In the genomic region with DNA sequence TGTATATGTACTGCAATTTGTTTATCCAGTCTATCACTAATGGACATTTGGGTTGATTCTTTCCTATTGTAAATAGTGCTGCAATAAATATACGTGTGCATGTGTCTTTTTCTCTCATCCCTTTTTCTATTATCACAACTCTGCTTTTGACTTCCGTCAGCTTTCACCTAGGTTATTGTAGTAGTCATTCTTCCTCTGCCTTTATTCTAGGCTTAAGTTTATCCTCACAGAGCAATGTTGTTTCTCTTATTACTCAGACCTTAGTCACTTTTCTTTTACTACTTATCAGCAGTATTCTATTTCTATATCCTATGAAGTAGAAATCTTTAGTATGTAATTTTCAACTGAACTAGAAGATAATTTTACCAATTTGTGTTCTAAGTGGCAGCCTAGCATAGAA, we compare ENCODE assay signal across 24 cellular contexts.
A peak's percentile ranks its signal among the peaks of the same experiment; 100 is the strongest.
DNase-seq lines count a peak whose midpoint lies in the region; TF ChIP-seq lines count a peak whose summit lies in the region.
"Had no signal": no experiment of that assay in that cellular context is flagged by ENCODE, and none has a peak within 500 bp of the region (broad histone marks: within the 10 kb centered on the region; RNA-seq: fewer than 3 reads in every experiment).

No MANE protein-coding gene starts in this region.

- H3K9me3 ChIP-seq in mammary epithelial cell (replicated peaks; ENCODE audit: insufficient read depth, low read length), result no peaks in the 10 kb centered on the region
- no peaks in the 10 kb centered on the region for H3K9me3 ChIP-seq in breast epithelium
- no peaks in the 10 kb centered on the region for H3K9me3 ChIP-seq in adipocyte (ENCODE audit: control insufficient read depth, low read length)
- no peaks in the 10 kb centered on the region for H3K9me3 ChIP-seq in WERI-Rb-1 (ENCODE audit: severe bottlenecking)
- H3K9me3 ChIP-seq: gastrocnemius medialis, lower lobe of right lung, MG63, tibial nerve had no signal

- no peaks in the 10 kb centered on the region for H3K27me3 ChIP-seq in mammary epithelial cell (ENCODE audit: insufficient read depth, low read length)
- H3K27me3 ChIP-seq in breast epithelium, result no peaks in the 10 kb centered on the region
- H3K27me3 ChIP-seq in adipocyte (replicated peaks; ENCODE audit: control insufficient read depth, insufficient read depth, low read length), result no peaks in the 10 kb centered on the region
- no peaks in the 10 kb centered on the region for H3K27me3 ChIP-seq in WERI-Rb-1 (ENCODE audit: insufficient read depth, low read depth, severe bottlenecking)
- H3K27me3 ChIP-seq: gastrocnemius medialis, MG63, tibial nerve had no signal

- no peaks in the 10 kb centered on the region for H3K27me3 Mint-ChIP-seq in chondrocyte (ENCODE audit: low read depth)
- H3K27me3 Mint-ChIP-seq: activated CD4-positive, alpha-beta memory T cell treated with anti-CD3 and anti-CD28 coated beads for 36 hours; activated naive CD8-positive, alpha-beta T cell treated with anti-CD3 and anti-CD28 coated beads, Interleukin-2, amount 50 U/mL, for 24 hours; dendritic cell treated with granulocyte-macrophage colony-stimulating factor and Interleukin-4, amounts not matched to agents 40 ng/mL and 50 ng/mL, for 4 days; IgD-negative memory B cell had no signal

- dilution Hi-C loops in mammary epithelial cell (cut with HindIII; ENCODE audit: low sequenced_read_pairs), result no loop called here

- H3K4me1 ChIP-seq in mammary epithelial cell (ENCODE audit: insufficient read depth, low read length) (peaks cover 5% of the 10 kb centered on the region), breast epithelium (no peaks in the 10 kb centered on the region), adipocyte (ENCODE audit: control insufficient read depth, insufficient read depth, low read length) (peaks cover 22% of the 10 kb centered on the region)
- H3K4me1 ChIP-seq: gastrocnemius medialis, lower lobe of right lung, tibial nerve had no signal

- H3K79me2 ChIP-seq in mammary epithelial cell (ENCODE audit: insufficient read depth, low read length), result no peaks in the 10 kb centered on the region

- H4K20me1 ChIP-seq in mammary epithelial cell (ENCODE audit: insufficient read depth, low read length), result no peaks in the 10 kb centered on the region

- DNase-seq in mammary epithelial cell (peak; percentile 57), breast epithelium (ENCODE audit: low spot score in 2 of 2) (no peak), adipocyte (ENCODE audit: low read depth) (peak; percentile 26), fibroblast of peridontal ligament (ENCODE audit: extremely low read depth) (peak; percentile 8), WERI-Rb-1 (no peak), cerebellar nuclear complex (lab: John Stamatoyannopoulos, UW) (no peak), chondrocyte (ENCODE audit: low spot score) (no peak), NCI-H1092 treated with DMSO at 0.1 percent for 48 hours (lab: John Stamatoyannopoulos, UW) (no peak)
- DNase-seq: activated CD4-positive, alpha-beta memory T cell treated with anti-CD3 and anti-CD28 coated beads for 36 hours; activated effector memory CD4-positive, alpha-beta T cell treated with Interleukin-2 at 50 U/mL for 16 hours; activated naive CD8-positive, alpha-beta T cell treated with anti-CD3 and anti-CD28 coated beads, Interleukin-2, amount 50 U/mL, for 24 hours; COR-L47; gastrocnemius medialis; hypothalamus; lower lobe of right lung; MG63; NCI-H1436 treated with DMSO at 0.1 percent for 48 hours; NCI-H2171; NCI-H526 treated with DMSO at 0.1 percent for 48 hours; small intestine; stimulated activated naive CD4-positive, alpha-beta T cell treated with Interleukin-2 at 50 U/mL for 16 hours had no signal

- BruUV-seq in mammary epithelial cell (replicated peaks; lab: Mats Ljungman, UMichigan), result no TSS peak

- peaks cover 2% of the 10 kb centered on the region for H3K9me3 Mint-ChIP-seq in chondrocyte (ENCODE audit: low read depth)
- H3K9me3 Mint-ChIP-seq: activated naive CD8-positive, alpha-beta T cell treated with anti-CD3 and anti-CD28 coated beads, Interleukin-2, amount 50 U/mL, for 24 hours had no signal

- intact Hi-C loops in mammary epithelial cell (cut with micrococcal nuclease) (no loop called here), breast epithelium (cut with DNase I; ENCODE audit: low total_unique reads) (no loop called here)

- H3K27ac ChIP-seq in mammary epithelial cell (ENCODE audit: insufficient read depth, low read depth, low read length) (no peak overlapping the region), breast epithelium (no peak overlapping the region), WERI-Rb-1 (no peak overlapping the region)
- H3K27ac ChIP-seq: gastrocnemius medialis, lower lobe of right lung, tibial nerve had no signal

- no peak for TF ChIP-seq POLR2A in breast epithelium (IDR thresholded peaks at IDR 0.05)

- no peak overlapping the region for H3K9ac ChIP-seq in mammary epithelial cell (ENCODE audit: insufficient read depth, low read length)
- no peak overlapping the region for H3K9ac ChIP-seq in adipocyte (ENCODE audit: low read length)

- no peaks in the 10 kb centered on the region for H3K36me3 Mint-ChIP-seq in chondrocyte (ENCODE audit: low read depth)
- H3K36me3 Mint-ChIP-seq: activated CD4-positive, alpha-beta memory T cell treated with anti-CD3 and anti-CD28 coated beads for 36 hours; IgD-negative memory B cell had no signal

- no peak overlapping the region for H3K27ac Mint-ChIP-seq in chondrocyte (ENCODE audit: unreplicated experiment)
- H3K27ac Mint-ChIP-seq: activated CD4-positive, alpha-beta memory T cell treated with anti-CD3 and anti-CD28 coated beads for 36 hours; activated naive CD8-positive, alpha-beta T cell treated with anti-CD3 and anti-CD28 coated beads, Interleukin-2, amount 50 U/mL, for 24 hours; dendritic cell treated with granulocyte-macrophage colony-stimulating factor and Interleukin-4, amounts not matched to agents 40 ng/mL and 50 ng/mL, for 4 days; IgD-negative memory B cell had no signal

- no peak overlapping the region for H2AFZ ChIP-seq in mammary epithelial cell (ENCODE audit: low read depth, low read length)

- H3K4me1 Mint-ChIP-seq in chondrocyte (ENCODE audit: low read depth), result peaks cover 8% of the 10 kb centered on the region
- H3K4me1 Mint-ChIP-seq: activated naive CD8-positive, alpha-beta T cell treated with anti-CD3 and anti-CD28 coated beads, Interleukin-2, amount 50 U/mL, for 24 hours; IgD-negative memory B cell had no signal

- WGBS in mammary epithelial cell (ENCODE audit: low coverage, missing lambda C conversion rate), result 46% methylated on average over 2 of the region's 2 CpGs

- CTCF ChIA-PET in mammary epithelial cell (lab: Charles Lee; ENCODE audit: low non-redundant PET), result no interaction called here

- no peak overlapping the region for H3K4me2 ChIP-seq in mammary epithelial cell (ENCODE audit: insufficient read depth, low read depth, low read length)

- TF ChIP-seq CTCF in mammary epithelial cell (conservative IDR thresholded peaks at IDR 0.05 in 1 of 2, IDR thresholded peaks at IDR 0.05 in 1 of 2; ENCODE audit: extremely low read depth in 1 of 2, insufficient read depth in 1 of 2, low read depth in 1 of 2, low read length in 2 of 2) (no peak), breast epithelium (IDR thresholded peaks at IDR 0.05) (no peak), WERI-Rb-1 (IDR thresholded peaks at IDR 0.05; ENCODE audit: low read depth, low read length) (no peak), chondrocyte (IDR thresholded peaks at IDR 0.05) (no peak)

- H3K36me3 ChIP-seq in mammary epithelial cell (ENCODE audit: insufficient read depth, low read length), result no peaks in the 10 kb centered on the region
- no peaks in the 10 kb centered on the region for H3K36me3 ChIP-seq in breast epithelium
- no peaks in the 10 kb centered on the region for H3K36me3 ChIP-seq in adipocyte (ENCODE audit: control insufficient read depth, insufficient read depth, low read length, severe bottlenecking)
- H3K36me3 ChIP-seq in WERI-Rb-1, result no peaks in the 10 kb centered on the region
- H3K36me3 ChIP-seq: gastrocnemius medialis, lower lobe of right lung, MG63, tibial nerve had no signal

- H3K4me3 ChIP-seq in mammary epithelial cell (replicated peaks in 1 of 3; ENCODE audit: insufficient read depth in 1 of 3, low read depth in 2 of 3, low read length in 3 of 3) (no peak overlapping the region), breast epithelium (no peak overlapping the region), adipocyte (ENCODE audit: low read length) (no peak overlapping the region), WERI-Rb-1 (ENCODE audit: low read depth, low read length) (no peak overlapping the region)
- H3K4me3 ChIP-seq: gastrocnemius medialis, lower lobe of right lung, MG63, tibial nerve had no signal

- H3K4me3 Mint-ChIP-seq in chondrocyte (ENCODE audit: unreplicated experiment), result no peak overlapping the region
- H3K4me3 Mint-ChIP-seq: activated CD4-positive, alpha-beta memory T cell treated with anti-CD3 and anti-CD28 coated beads for 36 hours; activated naive CD8-positive, alpha-beta T cell treated with anti-CD3 and anti-CD28 coated beads, Interleukin-2, amount 50 U/mL, for 24 hours; dendritic cell treated with granulocyte-macrophage colony-stimulating factor and Interleukin-4, amounts not matched to agents 40 ng/mL and 50 ng/mL, for 4 days; IgD-negative memory B cell had no signal

- in situ Hi-C loops in mammary epithelial cell (cut with MboI; ENCODE audit: low sequenced_read_pairs in 2 of 2), result no loop called here

Comparison
In these comparisons a context has a peak if more than half of its experiments do, and no peak if none do; other contexts are left out.
1. DNase-seq: peak in mammary epithelial cell (single experiment), adipocyte (single experiment) and fibroblast of peridontal ligament (single experiment); none in breast epithelium (0 of 2), WERI-Rb-1 (single experiment), cerebellar nuclear complex (0 of 2), chondrocyte (single experiment) and NCI-H1092 treated with DMSO at 0.1 percent for 48 hours (single experiment).